ENCODE assay signal across 12 cellular contexts in the genomic region with DNA sequence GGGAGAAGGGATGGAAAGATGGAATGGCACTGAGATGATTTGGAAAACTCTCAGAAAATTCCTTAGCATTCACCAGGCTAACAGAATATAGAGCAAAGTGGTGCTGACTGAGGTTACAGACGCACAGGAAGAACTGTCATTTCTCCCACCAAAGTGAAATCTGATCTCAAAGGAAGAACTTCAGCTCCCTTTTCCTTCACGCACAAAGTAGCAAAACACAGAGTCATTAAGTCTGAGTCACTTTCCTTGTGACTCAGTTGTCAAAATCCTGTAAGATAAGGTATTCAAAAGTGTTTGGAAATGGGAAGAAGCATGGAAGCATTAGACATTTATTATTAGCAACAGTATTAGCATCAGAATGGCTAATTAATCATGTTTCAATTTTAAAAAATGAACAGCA. TPM values are rescaled to one million over a fixed set of nuclear protein-coding genes. Genes with fewer than 3 reads are reported as not detected.
DNase-seq lines count a peak whose midpoint lies in the region; ATAC-seq and TF ChIP-seq lines count a peak whose summit lies in the region.
"Had no signal": no experiment of that assay in that cellular context is flagged by ENCODE, and none has a peak within 500 bp of the region (broad histone marks: within the 10 kb centered on the region; RNA-seq: fewer than 3 reads in every experiment).

No MANE protein-coding gene starts in this region.

- peaks cover 9% of the 10 kb centered on the region for H3K9me3 Mint-ChIP-seq in CD4-positive, alpha-beta T cell
- H3K9me3 Mint-ChIP-seq in activated CD4-positive, alpha-beta memory T cell treated with anti-CD3 and anti-CD28 coated beads for 36 hours = peaks cover 10% of the 10 kb centered on the region

- H3K4me3 ChIP-seq in psoas muscle = no peak overlapping the region
- H3K4me3 ChIP-seq in body of pancreas = no peak overlapping the region

- TF ChIP-seq CTCF in psoas muscle (IDR thresholded peaks at IDR 0.05) (no peak), body of pancreas (IDR thresholded peaks at IDR 0.05) (no peak)
- no peak for TF ChIP-seq CTCF in CD4-positive, alpha-beta T cell (IDR thresholded peaks at IDR 0.05)

- no peaks in the 10 kb centered on the region for H3K36me3 Mint-ChIP-seq in CD4-positive, alpha-beta T cell (ENCODE audit: low read depth)
- no peaks in the 10 kb centered on the region for H3K36me3 Mint-ChIP-seq in activated CD4-positive, alpha-beta memory T cell treated with anti-CD3 and anti-CD28 coated beads for 36 hours

- no peaks in the 10 kb centered on the region for H3K27me3 ChIP-seq in psoas muscle (ENCODE audit: insufficient read depth in 3 of 3, low read length in 2 of 3)
- H3K27me3 ChIP-seq in CD4-positive, alpha-beta T cell (ENCODE audit: control insufficient read depth, insufficient read depth, low read length) = no peaks in the 10 kb centered on the region
- no peaks in the 10 kb centered on the region for H3K27me3 ChIP-seq in body of pancreas

- ATAC-seq in psoas muscle = peak; percentile 48 to 73 (median 58)
- ATAC-seq in CD4-positive, alpha-beta T cell (ENCODE audit: poor library complexity) = no peak
- no peak for ATAC-seq in GM19395 (IDR thresholded peaks at IDR 0.05; ENCODE audit: unreplicated experiment)
- ATAC-seq in body of pancreas = no peak
- ATAC-seq: activated CD4-positive, CD25-positive, alpha-beta regulatory T cell treated with anti-CD3 and anti-CD28 coated beads, Interleukin-2, amount 50 U/mL, for 24 hours had no signal

- H3K9me3 ChIP-seq in psoas muscle (no peaks in the 10 kb centered on the region), body of pancreas (no peaks in the 10 kb centered on the region)
- H3K9me3 ChIP-seq in CD4-positive, alpha-beta T cell (ENCODE audit: control insufficient read depth, low read length) = no peaks in the 10 kb centered on the region

- H3K27me3 Mint-ChIP-seq in CD4-positive, alpha-beta T cell = no peaks in the 10 kb centered on the region
- H3K27me3 Mint-ChIP-seq in activated CD4-positive, alpha-beta memory T cell treated with anti-CD3 and anti-CD28 coated beads for 36 hours = no peaks in the 10 kb centered on the region

- peak; percentile 59 for DNase-seq in GM03348 (ENCODE audit: low spot score)
- DNase-seq in RKO (ENCODE audit: low spot score) = peak; percentile 71
- DNase-seq in fibroblast of peridontal ligament (ENCODE audit: extremely low read depth) = peak; percentile 71
- DNase-seq in psoas muscle = no peak
- DNase-seq in CD4-positive, alpha-beta T cell = no peak
- no peak for DNase-seq in body of pancreas
- DNase-seq in activated CD4-positive, alpha-beta memory T cell treated with anti-CD3 and anti-CD28 coated beads for 36 hours = no peak
- DNase-seq: GDM1, hippocampal formation had no signal

- CTCF ChIA-PET in CD4-positive, alpha-beta T cell (lab: Charles Lee) = no interaction called here
- CTCF ChIA-PET in activated CD4-positive, alpha-beta memory T cell treated with anti-CD3 and anti-CD28 coated beads for 36 hours (lab: Charles Lee) = no interaction called here

- H3K27ac ChIP-seq in psoas muscle = peak overlapping the region; percentile 64
- H3K27ac ChIP-seq in CD4-positive, alpha-beta T cell (ENCODE audit: low read depth, low read length) = no peak overlapping the region
- no peak overlapping the region for H3K27ac ChIP-seq in body of pancreas
- H3K27ac ChIP-seq: parathyroid adenoma had no signal

- no peaks in the 10 kb centered on the region for H3K4me1 Mint-ChIP-seq in CD4-positive, alpha-beta T cell (ENCODE audit: low read depth)
- H3K4me1 Mint-ChIP-seq in activated CD4-positive, alpha-beta memory T cell treated with anti-CD3 and anti-CD28 coated beads for 36 hours (ENCODE audit: low read depth) = no peaks in the 10 kb centered on the region

- H3K36me3 ChIP-seq in psoas muscle (ENCODE audit: insufficient read depth in 1 of 2, low read depth in 1 of 2) = no peaks in the 10 kb centered on the region
- no peaks in the 10 kb centered on the region for H3K36me3 ChIP-seq in body of pancreas (replicated peaks in 1 of 2; ENCODE audit: insufficient read depth in 1 of 2, low read depth in 2 of 2)

- H3K4me1 ChIP-seq in psoas muscle = peaks cover 42% of the 10 kb centered on the region
- H3K4me1 ChIP-seq in body of pancreas = no peaks in the 10 kb centered on the region
- H3K4me1 ChIP-seq: parathyroid adenoma had no signal

- H3K4me3 Mint-ChIP-seq in CD4-positive, alpha-beta T cell = no peak overlapping the region
- no peak overlapping the region for H3K4me3 Mint-ChIP-seq in activated CD4-positive, alpha-beta memory T cell treated with anti-CD3 and anti-CD28 coated beads for 36 hours

- no peak for TF ChIP-seq POLR2A in body of pancreas (IDR thresholded peaks at IDR 0.05)

- 13 to 40% (median 14%) methylated on average over 2 of the region's 2 CpGs for WGBS in psoas muscle, 3 donors
- WGBS in body of pancreas, 2 donors = 73 to 77% methylated on average over 2 of the region's 2 CpGs

- intact Hi-C loops in psoas muscle (cut with DNase I) = no loop called here
- intact Hi-C loops in CD4-positive, alpha-beta T cell (cut with DNase I, micrococcal nuclease) = no loop called here
- intact Hi-C loops in body of pancreas (cut with DNase I) = no loop called here
- intact Hi-C loops in activated CD4-positive, alpha-beta memory T cell treated with anti-CD3 and anti-CD28 coated beads for 36 hours (cut with micrococcal nuclease) = no loop called here

- H3K27ac Mint-ChIP-seq in CD4-positive, alpha-beta T cell = no peak overlapping the region
- no peak overlapping the region for H3K27ac Mint-ChIP-seq in activated CD4-positive, alpha-beta memory T cell treated with anti-CD3 and anti-CD28 coated beads for 36 hours

- POLR2A ChIA-PET in CD4-positive, alpha-beta T cell (lab: Charles Lee) = no interaction called here
- POLR2A ChIA-PET in activated CD4-positive, alpha-beta memory T cell treated with anti-CD3 and anti-CD28 coated beads for 36 hours (lab: Charles Lee) = no interaction called here

RNA-seq across cellular contexts. Expression of a gene that starts 11.7 kb away (rescaled TPM):
- 10 to 100 TPM; 23.1 to 42.8 (median 31.2) TPM for total RNA-seq in psoas muscle
- 10 to 100 TPM in 2 of 3 donors, 1 to 10 TPM in 1; 9.3 to 13.8 (median 12.0) TPM for polyA plus RNA-seq in psoas muscle
- not detected for total RNA-seq in CD4-positive, alpha-beta T cell
- 10 to 100 TPM; 12.5 to 17.1 TPM for total RNA-seq in body of pancreas
- total RNA-seq in activated CD4-positive, alpha-beta memory T cell treated with anti-CD3 and anti-CD28 coated beads for 36 hours = not detected

Comparison
In these comparisons a context has a peak if more than half of its experiments do, and no peak if none do; other contexts are left out.
1. DNase-seq: peak in GM03348 (single experiment), RKO (single experiment) and fibroblast of peridontal ligament (single experiment); none in psoas muscle (0 of 2), CD4-positive, alpha-beta T cell (0 of 10), body of pancreas (0 of 4) and activated CD4-positive, alpha-beta memory T cell treated with anti-CD3 and anti-CD28 coated beads for 36 hours (single experiment).
2. ATAC-seq: peak in psoas muscle (4 of 4); none in CD4-positive, alpha-beta T cell (single experiment), GM19395 (single experiment) and body of pancreas (single experiment).
3. RNA of a gene that starts 11.7 kb away (total RNA-seq): 23.1 to 42.8 TPM in psoas muscle and 12.5 to 17.1 TPM in body of pancreas; not detected in CD4-positive, alpha-beta T cell and not detected in activated CD4-positive, alpha-beta memory T cell treated with anti-CD3 and anti-CD28 coated beads for 36 hours; every median in the first group is over 10 times any median in the second.